Comparison of ENCODE assay signal across 12 cellular contexts in the genomic region with DNA sequence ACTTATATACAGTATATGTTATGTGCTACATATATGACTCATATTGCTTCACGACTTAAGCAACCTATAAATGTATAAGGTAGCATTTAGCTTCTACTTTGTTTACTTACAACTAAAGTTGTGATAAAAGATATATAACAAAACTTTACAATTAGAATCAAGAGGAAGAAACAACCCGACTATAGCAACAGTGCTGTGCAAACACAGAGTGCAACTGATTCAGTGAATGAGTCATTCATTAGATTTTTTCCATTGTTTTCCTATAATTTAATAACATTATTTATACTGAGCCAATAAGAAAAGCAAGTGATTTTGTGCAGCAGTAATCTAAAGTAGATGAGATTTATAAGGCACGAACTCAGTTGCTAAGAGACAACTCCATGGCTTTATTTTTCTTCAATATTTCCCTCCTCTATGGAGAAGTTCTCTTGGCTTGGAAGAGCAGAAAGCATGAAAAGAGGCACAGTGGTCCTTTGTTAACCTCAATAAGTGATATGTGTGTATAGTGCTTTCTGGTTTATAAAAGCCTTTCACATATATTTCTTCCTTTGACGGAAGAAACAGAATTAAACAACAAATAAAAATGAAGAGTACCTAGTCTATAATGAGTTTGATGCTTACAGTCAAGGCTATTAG. TPM values are rescaled to one million over a fixed set of nuclear protein-coding genes. Genes with fewer than 3 reads are reported as not detected.
A peak's percentile ranks its signal among the peaks of the same experiment; 100 is the strongest.
DNase-seq lines count a peak whose midpoint lies in the region; ATAC-seq and TF ChIP-seq lines count a peak whose summit lies in the region.
"Had no signal": no experiment of that assay in that cellular context is flagged by ENCODE, and none has a peak within 500 bp of the region (broad histone marks: within the 10 kb centered on the region; RNA-seq: fewer than 3 reads in every experiment).

No MANE protein-coding gene starts in this region.

- H3K4me2 ChIP-seq in mammary epithelial cell (ENCODE audit: insufficient read depth, low read depth, low read length), result no peak overlapping the region
- H3K4me2 ChIP-seq: BLaER1 had no signal

- intact Hi-C loops in mammary epithelial cell (cut with micrococcal nuclease), result no loop called here
- intact Hi-C loops in MCF 10A (cut with micrococcal nuclease), result no loop called here

- in situ Hi-C loops in mammary epithelial cell (cut with MboI; ENCODE audit: low sequenced_read_pairs in 2 of 2), result no loop called here

- H3K4me3 ChIP-seq in mammary epithelial cell (replicated peaks in 1 of 3; ENCODE audit: insufficient read depth in 1 of 3, low read depth in 2 of 3, low read length in 3 of 3), result no peak overlapping the region
- no peak overlapping the region for H3K4me3 ChIP-seq in suprapubic skin
- H3K4me3 ChIP-seq: BLaER1 had no signal

- H3K27me3 Mint-ChIP-seq in MCF 10A (ENCODE audit: insufficient read depth, unreplicated experiment), result no peaks in the 10 kb centered on the region
- H3K27me3 Mint-ChIP-seq in activated naive CD8-positive, alpha-beta T cell treated with anti-CD3 and anti-CD28 coated beads, Interleukin-2, amount 50 U/mL, for 24 hours, result no peaks in the 10 kb centered on the region
- H3K27me3 Mint-ChIP-seq: naive B cell; stimulated activated naive CD8-positive, alpha-beta T cell treated with anti-CD3 and anti-CD28 coated beads, Interleukin-15, Interleukin-2, amounts not matched to agents 100 ng/mL and 50 ng/mL, for 24 hours had no signal

- POLR2A ChIA-PET in MCF 10A (lab: Yijun Ruan, JAX), result interaction anchor here (1.1 to 1.4 kb wide), 2 partner anchors 20 to 216 kb away, joined by 3 read pairs; a partner anchor contains a TSS

- no peaks in the 10 kb centered on the region for H3K27me3 ChIP-seq in mammary epithelial cell (ENCODE audit: insufficient read depth, low read length)
- H3K27me3 ChIP-seq in suprapubic skin, result no peaks in the 10 kb centered on the region
- H3K27me3 ChIP-seq: BLaER1 had no signal

- DNase-seq in mammary epithelial cell (peak; percentile 20), MCF 10A (ENCODE audit: unreplicated experiment) (no peak), lung microvascular endothelial cell (ENCODE audit: low read depth in 2 of 2) (peak; percentile 59 to 68), NK-92 (lab: John Stamatoyannopoulos, UW; ENCODE audit: unreplicated experiment) (no peak), suprapubic skin (ENCODE audit: low spot score in 2 of 2) (no peak)
- DNase-seq in activated naive CD8-positive, alpha-beta T cell treated with anti-CD3 and anti-CD28 coated beads, Interleukin-2, amount 50 U/mL, for 24 hours, result no peak
- DNase-seq in activated CD4-positive, alpha-beta T cell treated with anti-CD3 and anti-CD28 coated beads for 1 hour, result no peak
- DNase-seq: activated CD4-positive, alpha-beta T cell treated with anti-CD3 and anti-CD28 coated beads for 4 hours; naive B cell had no signal

- dilution Hi-C loops in mammary epithelial cell (cut with HindIII; ENCODE audit: low sequenced_read_pairs), result no loop called here

- CTCF ChIA-PET in mammary epithelial cell (lab: Charles Lee; ENCODE audit: low non-redundant PET) (no interaction called here), MCF 10A (lab: Yijun Ruan, JAX) (no interaction called here)

- no TSS peak for BruUV-seq in mammary epithelial cell (replicated peaks; lab: Mats Ljungman, UMichigan)
- BruUV-seq in MCF 10A (replicated peaks; lab: Mats Ljungman, UMichigan), result no TSS peak

- no peak for TF ChIP-seq POLR2A in suprapubic skin (IDR thresholded peaks at IDR 0.05)

- H3K4me3 Mint-ChIP-seq in MCF 10A (ENCODE audit: unreplicated experiment), result no peak overlapping the region
- H3K4me3 Mint-ChIP-seq in activated naive CD8-positive, alpha-beta T cell treated with anti-CD3 and anti-CD28 coated beads, Interleukin-2, amount 50 U/mL, for 24 hours, result no peak overlapping the region
- H3K4me3 Mint-ChIP-seq: naive B cell; stimulated activated naive CD8-positive, alpha-beta T cell treated with anti-CD3 and anti-CD28 coated beads, Interleukin-15, Interleukin-2, amounts not matched to agents 100 ng/mL and 50 ng/mL, for 24 hours had no signal

- H2AFZ ChIP-seq in mammary epithelial cell (ENCODE audit: low read depth, low read length), result no peak overlapping the region

- H3K36me3 ChIP-seq in mammary epithelial cell (ENCODE audit: insufficient read depth, low read length), result no peaks in the 10 kb centered on the region
- H3K36me3 ChIP-seq in suprapubic skin, result no peaks in the 10 kb centered on the region

- ATAC-seq in activated naive CD8-positive, alpha-beta T cell treated with anti-CD3 and anti-CD28 coated beads, Interleukin-2, amount 50 U/mL, for 24 hours, result no peak
- no peak for ATAC-seq in HG02642 (IDR thresholded peaks at IDR 0.05; ENCODE audit: poor library complexity, unreplicated experiment)

- no peaks in the 10 kb centered on the region for H3K79me2 ChIP-seq in mammary epithelial cell (ENCODE audit: insufficient read depth, low read length)

- H3K27ac ChIP-seq in mammary epithelial cell (ENCODE audit: insufficient read depth, low read depth, low read length) (peak overlapping the region; percentile 9), suprapubic skin (no peak overlapping the region)
- H3K27ac ChIP-seq: BLaER1 had no signal

- TF ChIP-seq CTCF in mammary epithelial cell (conservative IDR thresholded peaks at IDR 0.05 in 1 of 2, IDR thresholded peaks at IDR 0.05 in 1 of 2; ENCODE audit: extremely low read depth in 1 of 2, insufficient read depth in 1 of 2, low read depth in 1 of 2, low read length in 2 of 2) (no peak), MCF 10A (IDR thresholded peaks at IDR 0.05; ENCODE audit: unreplicated experiment) (no peak), suprapubic skin (IDR thresholded peaks at IDR 0.05) (no peak)

- no peaks in the 10 kb centered on the region for H3K9me3 ChIP-seq in mammary epithelial cell (replicated peaks; ENCODE audit: insufficient read depth, low read length)
- H3K9me3 ChIP-seq in suprapubic skin, result no peaks in the 10 kb centered on the region
- H3K9me3 ChIP-seq: BLaER1 had no signal

- TF ChIP-seq EP300 in suprapubic skin (IDR thresholded peaks at IDR 0.05), result no peak

- no peaks in the 10 kb centered on the region for H3K9me3 Mint-ChIP-seq in MCF 10A (ENCODE audit: unreplicated experiment)
- no peaks in the 10 kb centered on the region for H3K9me3 Mint-ChIP-seq in activated naive CD8-positive, alpha-beta T cell treated with anti-CD3 and anti-CD28 coated beads, Interleukin-2, amount 50 U/mL, for 24 hours
- H3K9me3 Mint-ChIP-seq: naive B cell; stimulated activated naive CD8-positive, alpha-beta T cell treated with anti-CD3 and anti-CD28 coated beads, Interleukin-15, Interleukin-2, amounts not matched to agents 100 ng/mL and 50 ng/mL, for 24 hours had no signal

- no peak overlapping the region for H3K9ac ChIP-seq in mammary epithelial cell (ENCODE audit: insufficient read depth, low read length)
- H3K9ac ChIP-seq: BLaER1 had no signal

- H3K4me1 ChIP-seq in mammary epithelial cell (ENCODE audit: insufficient read depth, low read length) (peaks cover 27% of the 10 kb centered on the region), suprapubic skin (no peaks in the 10 kb centered on the region)
- H3K4me1 ChIP-seq: BLaER1 had no signal

- WGBS in mammary epithelial cell (ENCODE audit: low coverage, missing lambda C conversion rate), result 58% methylated on average over 4 of the region's 4 CpGs
- WGBS in suprapubic skin, result 67% methylated on average over 4 of the region's 4 CpGs

- no peak overlapping the region for H3K27ac Mint-ChIP-seq in MCF 10A (ENCODE audit: low read depth, unreplicated experiment)
- peak overlapping the region; percentile 30 for H3K27ac Mint-ChIP-seq in activated naive CD8-positive, alpha-beta T cell treated with anti-CD3 and anti-CD28 coated beads, Interleukin-2, amount 50 U/mL, for 24 hours
- H3K27ac Mint-ChIP-seq: stimulated activated naive CD8-positive, alpha-beta T cell treated with anti-CD3 and anti-CD28 coated beads, Interleukin-15, Interleukin-2, amounts not matched to agents 100 ng/mL and 50 ng/mL, for 24 hours had no signal

- no peaks in the 10 kb centered on the region for H3K36me3 Mint-ChIP-seq in MCF 10A (ENCODE audit: insufficient read depth, unreplicated experiment)
- peaks cover 2% of the 10 kb centered on the region for H3K36me3 Mint-ChIP-seq in activated naive CD8-positive, alpha-beta T cell treated with anti-CD3 and anti-CD28 coated beads, Interleukin-2, amount 50 U/mL, for 24 hours (ENCODE audit: low read depth)

- H4K20me1 ChIP-seq in mammary epithelial cell (ENCODE audit: insufficient read depth, low read length), result no peaks in the 10 kb centered on the region
- H4K20me1 ChIP-seq: BLaER1 had no signal

- peaks cover 28% of the 10 kb centered on the region for H3K4me1 Mint-ChIP-seq in MCF 10A (ENCODE audit: insufficient read depth, unreplicated experiment)
- H3K4me1 Mint-ChIP-seq in activated naive CD8-positive, alpha-beta T cell treated with anti-CD3 and anti-CD28 coated beads, Interleukin-2, amount 50 U/mL, for 24 hours, result peaks cover 66% of the 10 kb centered on the region
- H3K4me1 Mint-ChIP-seq: naive B cell had no signal

RNA-seq across cellular contexts. Expression of a gene that starts 19.8 kb away (rescaled TPM):
- total RNA-seq in mammary epithelial cell, result 10 to 100 TPM; 13.0 to 15.5 TPM
- 21.2 TPM for polyA plus RNA-seq in mammary epithelial cell
- polyA minus RNA-seq in mammary epithelial cell, result 9.1 TPM
- total RNA-seq in MCF 10A (2022), result 14.0 and 15.8 TPM in 2 replicates
- 1.6 and 3.1 TPM in 2 replicates for total RNA-seq in lung microvascular endothelial cell
- 1 to 10 TPM; 1.1 to 4.6 (median 4.2) TPM for total RNA-seq in suprapubic skin

RNA-seq across cellular contexts. Expression of a gene that starts 40.8 kb away (rescaled TPM):
- under 1 TPM in 1 of 2 donors, not detected in 1; 0.67 TPM for total RNA-seq in mammary epithelial cell
- not detected for polyA plus RNA-seq in mammary epithelial cell
- not detected for polyA minus RNA-seq in mammary epithelial cell
- not detected in 2 replicates for total RNA-seq in MCF 10A (2022)
- total RNA-seq in lung microvascular endothelial cell, result not detected in 2 replicates
- total RNA-seq in suprapubic skin, result not detected

Comparison
In these comparisons a context has a peak if more than half of its experiments do, and no peak if none do; other contexts are left out.
1. DNase-seq: peak in mammary epithelial cell (single experiment) and lung microvascular endothelial cell (2 of 2); none in MCF 10A (single experiment), activated naive CD8-positive, alpha-beta T cell treated with anti-CD3 and anti-CD28 coated beads, Interleukin-2, amount 50 U/mL, for 24 hours (single experiment), NK-92 (single experiment), activated CD4-positive, alpha-beta T cell treated with anti-CD3 and anti-CD28 coated beads for 1 hour (single experiment) and suprapubic skin (0 of 2).